Comparison of ENCODE assay signal across 17 cellular contexts in genomic region chr22:49230194-49230577, GRCh38.
DNase-seq lines count a peak whose midpoint lies in the region; ATAC-seq lines count a peak whose summit lies in the region.
"Had no signal": no experiment of that assay in that cellular context is flagged by ENCODE, and none has a peak within 500 bp of the region (broad histone marks: within the 10 kb centered on the region; RNA-seq: fewer than 3 reads in every experiment).

No MANE protein-coding gene starts in this region.

- ATAC-seq in left cardiac atrium (no peak), left lobe of liver (no peak), HG03025 (IDR thresholded peaks at IDR 0.05; ENCODE audit: low FRiP score, unreplicated experiment) (no peak), HG03097 (IDR thresholded peaks at IDR 0.05; ENCODE audit: low FRiP score, unreplicated experiment) (no peak)
- ATAC-seq: body of pancreas, esophagus mucosa had no signal

- DNase-seq in cardiac septum (ENCODE audit: low spot score) (peak; percentile 46), left cardiac atrium (no peak), SK-MEL-5 (ENCODE audit: low read depth, low spot score) (peak; percentile 8), left lobe of liver (ENCODE audit: low spot score) (peak; percentile 30), ureter (ENCODE audit: low spot score) (peak; percentile 17), NCI-H526 (lab: John Stamatoyannopoulos, UW) (no peak)
- DNase-seq: activated B cell treated with CpG ODN at 0.5 μM for 24 hours; activated CD8-positive, alpha-beta memory T cell treated with anti-CD3 and anti-CD28 coated beads, Interleukin-2, amount 50 U/mL, for 4 hours; activated naive CD4-positive, alpha-beta T cell treated with anti-CD3 and anti-CD28 coated beads, Interleukin-2, amount 50 U/mL, for 16 hours; body of pancreas; COR-L47; glutamatergic neuron; stimulated activated CD4-positive, alpha-beta T cell treated with anti-CD3 and anti-CD28 coated beads, Interleukin-4, amount 100 ng/mL, for 1 hour; substantia nigra had no signal

- intact Hi-C loops in cardiac septum (cut with DNase I) (no loop called here), left cardiac atrium (cut with DNase I) (no loop called here)

- in situ Hi-C loops in SK-MEL-5 (cut with HindIII; ENCODE audit: low pct_unique_long_range_greater_than_20kb, low sequenced_read_pairs): no loop called here

Comparison
In these comparisons a context has a peak if more than half of its experiments do, and no peak if none do; other contexts are left out.
1. DNase-seq: peak in cardiac septum (single experiment), SK-MEL-5 (single experiment), left lobe of liver (single experiment) and ureter (single experiment); none in left cardiac atrium (single experiment) and NCI-H526 (0 of 2).